8 cellular contexts compared by ENCODE assay signal in the genomic region with DNA sequence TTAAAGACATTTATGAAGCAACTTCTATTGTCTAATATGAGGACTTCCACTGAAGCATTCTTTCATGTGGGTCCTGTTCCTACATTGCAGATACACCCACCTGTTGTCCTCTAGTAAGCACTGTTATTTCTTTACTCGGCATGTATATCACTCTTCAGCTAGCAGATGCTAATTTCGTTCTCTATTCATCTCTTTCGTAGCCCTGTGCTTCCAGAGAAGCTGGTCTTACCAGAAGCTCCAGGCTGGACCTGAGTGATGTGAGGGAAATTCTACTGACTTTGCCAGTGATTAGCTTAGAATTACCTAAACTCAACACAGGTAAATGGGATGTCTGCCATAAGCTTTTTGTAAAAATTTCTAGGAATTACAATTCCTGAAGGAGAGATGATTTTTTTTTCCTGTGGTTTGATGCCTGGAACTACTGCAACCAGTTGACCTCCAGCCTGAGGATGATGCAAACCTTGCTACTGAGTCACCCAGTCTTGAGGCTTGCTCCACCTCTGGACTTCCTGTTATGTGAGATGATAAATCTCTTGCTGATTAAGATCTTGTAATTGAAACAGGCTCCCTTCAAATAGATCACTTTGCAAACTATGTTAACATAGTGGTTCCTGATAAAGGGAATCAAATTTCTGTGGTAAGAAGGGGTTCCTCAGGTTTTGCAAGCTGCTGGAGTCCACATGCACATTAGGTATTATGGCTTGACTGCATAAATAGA. TPM values are rescaled to one million over a fixed set of nuclear protein-coding genes. Genes with fewer than 3 reads are reported as not detected.
DNase-seq lines count a peak whose midpoint lies in the region; ATAC-seq and TF ChIP-seq lines count a peak whose summit lies in the region.
"Had no signal": no experiment of that assay in that cellular context is flagged by ENCODE, and none has a peak within 500 bp of the region (broad histone marks: within the 10 kb centered on the region; RNA-seq: fewer than 3 reads in every experiment).

No MANE protein-coding gene starts in this region.

- no peak for TF ChIP-seq CTCF in GM20000 (IDR thresholded peaks at IDR 0.05; ENCODE audit: extremely low read depth, missing control alignments)

- peaks cover 0 to 3% of the 10 kb centered on the region in 2 donors for H3K4me1 ChIP-seq in esophagus (ENCODE audit: control insufficient read depth in 2 of 2, insufficient read depth in 2 of 2, low read length in 1 of 2)

- H3K27me3 ChIP-seq in esophagus (ENCODE audit: control insufficient read depth in 1 of 2, insufficient read depth in 2 of 2, low read length in 2 of 2) = no peaks in the 10 kb centered on the region

- peak; percentile 83 for DNase-seq in HS-5 (ENCODE audit: low read depth)
- peak; percentile 90 for DNase-seq in RPMI7951 (ENCODE audit: low read depth)
- DNase-seq in stromal cell of bone marrow (ENCODE audit: low read depth) = peak; percentile 42
- DNase-seq in GM20000 (ENCODE audit: low spot score) = no peak
- no peak for DNase-seq in stimulated activated CD4-positive, alpha-beta T cell treated with anti-CD3 and anti-CD28 coated beads, Interleukin-12 subunit alpha, Interleukin-12 subunit beta, amount 100 ng/mL, for 4 hours
- DNase-seq: NCI-H510A had no signal

- no peaks in the 10 kb centered on the region for H3K9me3 ChIP-seq in esophagus (ENCODE audit: control insufficient read depth in 2 of 2, insufficient read depth in 1 of 2, low read depth in 1 of 2, low read length in 1 of 2)

- peak overlapping the region; percentile 48 to 68 for H3K27ac ChIP-seq in esophagus (ENCODE audit: low read depth in 2 of 2, low read length in 1 of 2)

- no peaks in the 10 kb centered on the region for H3K36me3 ChIP-seq in esophagus (ENCODE audit: control insufficient read depth in 2 of 2, insufficient read depth in 2 of 2, low read length in 1 of 2)

- ATAC-seq in GM18519 (IDR thresholded peaks at IDR 0.05; ENCODE audit: low FRiP score, unreplicated experiment) = no peak

- WGBS in esophagus, 2 donors = 67 to 78% methylated on average over 3 of the region's 3 CpGs

- H3K4me3 ChIP-seq in esophagus (ENCODE audit: low read depth in 1 of 2, low read length in 2 of 2) = no peak overlapping the region

RNA-seq across cellular contexts. Expression of a gene that starts 52.2 kb away (rescaled TPM):
- not detected in 2 replicates for total RNA-seq in RPMI7951 (2014; rRNA removed; shearing (Covaris generic))
- 1,000 to 10,000 TPM in 1 of 2 donors, 100 to 1,000 TPM in 1; 772 to 1,309 TPM for polyA plus RNA-seq in esophagus

Comparison
In these comparisons a context has a peak if more than half of its experiments do, and no peak if none do; other contexts are left out.
1. DNase-seq: peak in HS-5 (single experiment), RPMI7951 (single experiment) and stromal cell of bone marrow (single experiment); none in GM20000 (single experiment) and stimulated activated CD4-positive, alpha-beta T cell treated with anti-CD3 and anti-CD28 coated beads, Interleukin-12 subunit alpha, Interleukin-12 subunit beta, amount 100 ng/mL, for 4 hours (single experiment).